In genomic region chr19:49923055-49924003, GRCh38 we compare ENCODE assay signal across 1 cellular context.
TF ChIP-seq lines count a peak whose summit lies in the region.

No MANE protein-coding gene starts in this region.

TF ChIP-seq in IMR-90, 13 proteins besides CTCF, POLR2A, EP300 and RAD21:
- TF ChIP-seq BHLHE40 (IDR thresholded peaks at IDR 0.05; ENCODE audit: low read depth, low read length) = no peak
- no peak for TF ChIP-seq RFX5 (IDR thresholded peaks at IDR 0.05; ENCODE audit: low read depth, low read length)
- no peak for TF ChIP-seq USF2 (IDR thresholded peaks at IDR 0.05; ENCODE audit: low read depth, low read length)
- TF ChIP-seq MAZ (IDR thresholded peaks at IDR 0.05; ENCODE audit: borderline replicate concordance, low read depth, low read length) = no peak
- TF ChIP-seq CEBPB (IDR thresholded peaks at IDR 0.05; ENCODE audit: low read depth, low read length) = no peak
- no peak for TF ChIP-seq ELK1 (IDR thresholded peaks at IDR 0.05; ENCODE audit: borderline replicate concordance, low read depth, low read length)
- no peak for TF ChIP-seq MXI1 (IDR thresholded peaks at IDR 0.05; ENCODE audit: borderline replicate concordance, low read depth, low read length)
- no peak for TF ChIP-seq RCOR1 (IDR thresholded peaks at IDR 0.05; ENCODE audit: insufficient replicate concordance, low read length)
- TF ChIP-seq MAFK (IDR thresholded peaks at IDR 0.05; ENCODE audit: low read depth, low read length) = no peak
- TF ChIP-seq FOS (IDR thresholded peaks at IDR 0.05; ENCODE audit: low read depth, low read length) = no peak
- TF ChIP-seq NFE2L2 (IDR thresholded peaks at IDR 0.05; ENCODE audit: low read depth, low read length) = no peak
- TF ChIP-seq CHD1 (IDR thresholded peaks at IDR 0.05; ENCODE audit: low read depth, low read length) = no peak
- TF ChIP-seq SMC3 (IDR thresholded peaks at IDR 0.05; ENCODE audit: low read depth, low read length) = no peak
